Comparison of ENCODE assay signal across 8 cellular contexts in the genomic region with DNA sequence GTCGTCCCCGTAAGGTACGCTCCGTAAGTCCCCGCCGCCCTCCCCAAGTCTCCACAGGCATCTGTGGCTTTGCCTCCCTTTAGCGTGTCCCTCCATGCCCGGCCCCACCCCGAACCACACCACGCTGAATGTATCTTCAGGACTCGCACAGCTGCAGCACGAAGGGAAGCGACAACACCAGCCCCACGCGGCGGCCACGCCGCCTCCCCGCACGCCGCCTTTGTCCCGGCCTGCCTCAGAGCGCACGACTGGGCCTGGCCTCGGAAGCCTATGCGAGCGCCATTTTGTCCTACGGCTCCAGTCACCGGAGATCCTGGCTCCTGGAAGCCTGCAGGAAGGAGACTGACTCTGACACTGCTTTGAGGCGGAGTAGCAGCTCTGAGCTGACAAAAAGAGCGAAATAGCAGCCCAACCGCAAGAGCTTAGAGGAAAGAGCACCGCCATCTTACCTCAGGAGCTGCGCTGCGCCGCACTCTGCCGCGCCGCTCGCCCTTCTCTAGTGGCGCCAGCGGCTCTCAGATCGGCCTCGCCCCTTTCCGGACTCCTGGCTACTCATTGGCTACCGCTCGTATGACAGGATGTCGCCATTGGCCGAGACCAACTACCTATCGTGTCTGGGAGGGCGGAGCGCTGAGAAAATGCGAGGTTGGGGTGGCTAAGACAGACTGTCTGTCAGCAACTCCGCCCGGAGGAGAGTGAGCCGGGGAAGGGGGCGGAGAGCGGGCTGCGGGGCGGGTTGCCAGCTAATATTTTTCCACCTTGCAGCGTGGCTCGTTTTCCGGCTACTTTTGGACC. TPM values are rescaled to one million over a fixed set of nuclear protein-coding genes. Genes with fewer than 3 reads are reported as not detected.
DNase-seq lines count a peak whose midpoint lies in the region; ATAC-seq and TF ChIP-seq lines count a peak whose summit lies in the region.

A gene with protein sequence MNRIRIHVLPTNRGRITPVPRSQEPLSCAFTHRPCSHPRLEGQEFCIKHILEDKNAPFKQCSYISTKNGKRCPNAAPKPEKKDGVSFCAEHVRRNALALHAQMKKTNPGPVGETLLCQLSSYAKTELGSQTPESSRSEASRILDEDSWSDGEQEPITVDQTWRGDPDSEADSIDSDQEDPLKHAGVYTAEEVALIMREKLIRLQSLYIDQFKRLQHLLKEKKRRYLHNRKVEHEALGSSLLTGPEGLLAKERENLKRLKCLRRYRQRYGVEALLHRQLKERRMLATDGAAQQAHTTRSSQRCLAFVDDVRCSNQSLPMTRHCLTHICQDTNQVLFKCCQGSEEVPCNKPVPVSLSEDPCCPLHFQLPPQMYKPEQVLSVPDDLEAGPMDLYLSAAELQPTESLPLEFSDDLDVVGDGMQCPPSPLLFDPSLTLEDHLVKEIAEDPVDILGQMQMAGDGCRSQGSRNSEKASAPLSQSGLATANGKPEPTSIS (minus strand): TSS at position 501 of the 795 bp plus-strand sequence. CDS start 606 bp downstream, outside the sequence.

- no peak for TF ChIP-seq CTCF in coronary artery (IDR thresholded peaks at IDR 0.05)

- H3K4me3 ChIP-seq in BLaER1: peak within 1 kb of the TSS; percentile 91
- H3K4me3 ChIP-seq in coronary artery: peak within 1 kb of the TSS; percentile 88

- H3K4me1 ChIP-seq in BLaER1: peaks cover 48% of the 10 kb centered on the region

- H3K27me3 Mint-ChIP-seq in activated CD4-positive, alpha-beta T cell treated with anti-CD3 and anti-CD28 coated beads, Interleukin-2, amount 10 ng/mL, durations not matched to agents 7 days and 5 days: no peaks in the 10 kb centered on the region

- H3K4me2 ChIP-seq in BLaER1: peak within 1 kb of the TSS; percentile 84

- ATAC-seq in GM19328 (IDR thresholded peaks at IDR 0.05; ENCODE audit: unreplicated experiment): peak; percentile 98
- ATAC-seq in HG03520 (IDR thresholded peaks at IDR 0.05; ENCODE audit: unreplicated experiment): peak; percentile 98
- ATAC-seq in left colon: peak; percentile 95

- no peaks in the 10 kb centered on the region for H3K9me3 ChIP-seq in BLaER1

- DNase-seq in NCI-H69 (lab: John Stamatoyannopoulos, UW): peak; percentile 100
- peak; percentile 99 for DNase-seq in activated CD4-positive, alpha-beta T cell treated with anti-CD3 and anti-CD28 coated beads, Interleukin-2, amount 10 ng/mL, durations not matched to agents 7 days and 5 days
- peak; percentile 99 for DNase-seq in coronary artery (ENCODE audit: low spot score)
- DNase-seq in left colon: peak; percentile 97 to 99
- DNase-seq in stimulated activated CD4-positive, alpha-beta T cell treated with anti-CD3 and anti-CD28 coated beads, Interleukin-1b, Interleukin-23, amount 100 ng/mL, for 48 hours: peak; percentile 99

- H3K27ac Mint-ChIP-seq in activated CD4-positive, alpha-beta T cell treated with anti-CD3 and anti-CD28 coated beads, Interleukin-2, amount 10 ng/mL, durations not matched to agents 7 days and 5 days: peak within 1 kb of the TSS; percentile 98

- peak within 1 kb of the TSS; percentile 98 for H3K9ac ChIP-seq in BLaER1

- H3K27me3 ChIP-seq in BLaER1: no peaks in the 10 kb centered on the region

- H3K27ac ChIP-seq in BLaER1 (peak within 1 kb of the TSS; percentile 96), coronary artery (peak within 1 kb of the TSS; percentile 79 to 91)

- CTCF ChIA-PET in activated CD4-positive, alpha-beta T cell treated with anti-CD3 and anti-CD28 coated beads, Interleukin-2, amount 10 ng/mL, durations not matched to agents 7 days and 5 days (lab: Charles Lee): interaction anchor here (0.8 to 1.6 kb wide), 6 partner anchors 9 to 139 kb away, joined by 3 to 10 read pairs (median 4); no protein-coding TSS in a partner anchor

- H3K4me3 Mint-ChIP-seq in activated CD4-positive, alpha-beta T cell treated with anti-CD3 and anti-CD28 coated beads, Interleukin-2, amount 10 ng/mL, durations not matched to agents 7 days and 5 days: peak within 1 kb of the TSS; percentile 92

- H4K20me1 ChIP-seq in BLaER1: peaks cover 44% of the 10 kb centered on the region

- peaks cover 46% of the 10 kb centered on the region for H3K36me3 Mint-ChIP-seq in activated CD4-positive, alpha-beta T cell treated with anti-CD3 and anti-CD28 coated beads, Interleukin-2, amount 10 ng/mL, durations not matched to agents 7 days and 5 days (ENCODE audit: low read depth)

- H3K4me1 Mint-ChIP-seq in activated CD4-positive, alpha-beta T cell treated with anti-CD3 and anti-CD28 coated beads, Interleukin-2, amount 10 ng/mL, durations not matched to agents 7 days and 5 days: peaks cover 42% of the 10 kb centered on the region

- no peaks in the 10 kb centered on the region for H3K9me3 Mint-ChIP-seq in activated CD4-positive, alpha-beta T cell treated with anti-CD3 and anti-CD28 coated beads, Interleukin-2, amount 10 ng/mL, durations not matched to agents 7 days and 5 days

- intact Hi-C loops in left colon (cut with DNase I, micrococcal nuclease): no loop called here

- H3K36me3 ChIP-seq in BLaER1: peaks cover 36% of the 10 kb centered on the region

- POLR2A ChIA-PET in activated CD4-positive, alpha-beta T cell treated with anti-CD3 and anti-CD28 coated beads, Interleukin-2, amount 10 ng/mL, durations not matched to agents 7 days and 5 days (lab: Charles Lee): no interaction called here

RNA-seq across cellular contexts. Expression of the gene that starts here (rescaled TPM):
- 10 to 100 TPM; 44.1 to 44.5 TPM for total RNA-seq in activated CD4-positive, alpha-beta T cell treated with anti-CD3 and anti-CD28 coated beads, Interleukin-2, amount 10 ng/mL, durations not matched to agents 7 days and 5 days
- total RNA-seq in left colon: 10 to 100 TPM; 16.9 to 19.9 TPM

Comparison
In these comparisons a context has a peak if more than half of its experiments do, and no peak if none do; other contexts are left out.
1. Peak in every context shown above with its lines: DNase-seq, ATAC-seq, H3K4me3 ChIP-seq and H3K27ac ChIP-seq.